In genomic region chr5:181215997-181216982, GRCh38 we compare ENCODE assay signal across 9 cellular contexts. TPM values are rescaled to one million over a fixed set of nuclear protein-coding genes. Genes with fewer than 3 reads are reported as not detected.
DNase-seq lines count a peak whose midpoint lies in the region; ATAC-seq and TF ChIP-seq lines count a peak whose summit lies in the region.
"Had no signal": no experiment of that assay in that cellular context is flagged by ENCODE, and none has a peak within 500 bp of the region (broad histone marks: within the 10 kb centered on the region; RNA-seq: fewer than 3 reads in every experiment).

No MANE protein-coding gene starts in this region.

- H3K36me3 Mint-ChIP-seq in activated T-cell treated with anti-CD3 and anti-CD28 coated beads, Interleukin-2, amount 50 U/mL, for 4 hours (ENCODE audit: insufficient read depth) = no peaks in the 10 kb centered on the region
- H3K36me3 Mint-ChIP-seq in immature natural killer cell = no peaks in the 10 kb centered on the region

- DNase-seq in cardiac muscle cell (ENCODE audit: low read depth in 1 of 2, low spot score in 1 of 2) = no peak
- DNase-seq in cardiac septum (ENCODE audit: low spot score) = no peak
- DNase-seq in activated T-cell treated with anti-CD3 and anti-CD28 coated beads, Interleukin-2, amount 50 U/mL, for 4 hours = no peak
- DNase-seq in immature natural killer cell = peak in 1 of 3 donors; percentile 35
- no peak for DNase-seq in upper lobe of right lung
- DNase-seq in mesenteric fat pad (ENCODE audit: low spot score) = no peak
- DNase-seq: SIG-M5 had no signal

- no peak for ATAC-seq in activated T-cell treated with anti-CD3 and anti-CD28 coated beads, Interleukin-2, amount 50 U/mL, for 4 hours
- ATAC-seq in upper lobe of right lung (no peak), GM18858 (IDR thresholded peaks at IDR 0.05; ENCODE audit: unreplicated experiment) (no peak), GM18519 (IDR thresholded peaks at IDR 0.05; ENCODE audit: low FRiP score, unreplicated experiment) (no peak)

- no peaks in the 10 kb centered on the region for H3K27me3 Mint-ChIP-seq in activated T-cell treated with anti-CD3 and anti-CD28 coated beads, Interleukin-2, amount 50 U/mL, for 4 hours (ENCODE audit: low read depth)
- peaks cover 27 to 45% (median 32%) of the 10 kb centered on the region in 3 donors for H3K27me3 Mint-ChIP-seq in immature natural killer cell (ENCODE audit: low read depth in 3 of 3)

- H3K27ac ChIP-seq in cardiac muscle cell = no peak overlapping the region
- no peak overlapping the region for H3K27ac ChIP-seq in upper lobe of right lung

- no peaks in the 10 kb centered on the region for H3K4me1 ChIP-seq in cardiac muscle cell (ENCODE audit: low read depth)
- H3K4me1 ChIP-seq in upper lobe of right lung = peaks cover 8% of the 10 kb centered on the region

- H3K4me3 Mint-ChIP-seq in activated T-cell treated with anti-CD3 and anti-CD28 coated beads, Interleukin-2, amount 50 U/mL, for 4 hours = peak overlapping the region; percentile 86
- peak overlapping the region; percentile 93 to 97 (median 96) for H3K4me3 Mint-ChIP-seq in immature natural killer cell

- intact Hi-C loops in cardiac septum (cut with DNase I) = no loop called here
- intact Hi-C loops in upper lobe of right lung (cut with DNase I) = no loop called here

- H3K27me3 ChIP-seq in cardiac muscle cell = peaks cover 30% of the 10 kb centered on the region
- H3K27me3 ChIP-seq in upper lobe of right lung = no peaks in the 10 kb centered on the region

- H3K9me3 ChIP-seq in cardiac muscle cell (ENCODE audit: low read depth) (no peaks in the 10 kb centered on the region), upper lobe of right lung (no peaks in the 10 kb centered on the region)

- H3K4me3 ChIP-seq in cardiac muscle cell = peak overlapping the region; percentile 28
- peak overlapping the region; percentile 49 for H3K4me3 ChIP-seq in upper lobe of right lung

- TF ChIP-seq CTCF in cardiac muscle cell (IDR thresholded peaks at IDR 0.05; ENCODE audit: low read depth, low read length) (no peak), upper lobe of right lung (IDR thresholded peaks at IDR 0.05) (no peak)

- H3K36me3 ChIP-seq in cardiac muscle cell (no peaks in the 10 kb centered on the region), upper lobe of right lung (no peaks in the 10 kb centered on the region)

- H3K27ac Mint-ChIP-seq in immature natural killer cell = peak overlapping the region; percentile 80 to 97 (median 90)

- H3K9me3 Mint-ChIP-seq in activated T-cell treated with anti-CD3 and anti-CD28 coated beads, Interleukin-2, amount 50 U/mL, for 4 hours = no peaks in the 10 kb centered on the region
- H3K9me3 Mint-ChIP-seq in immature natural killer cell = peaks cover 0 to 7% (median 1%) of the 10 kb centered on the region in 6 donors

- peaks cover 29% of the 10 kb centered on the region for H3K4me1 Mint-ChIP-seq in activated T-cell treated with anti-CD3 and anti-CD28 coated beads, Interleukin-2, amount 50 U/mL, for 4 hours (ENCODE audit: low read depth)
- H3K4me1 Mint-ChIP-seq in immature natural killer cell = peaks cover 39% of the 10 kb centered on the region in 2 donors

RNA-seq across cellular contexts. Expression of gene TRIM41, which starts 6.8 kb away (rescaled TPM):
- total RNA-seq in cardiac muscle cell = 29.4 and 30.1 TPM in 2 replicates
- polyA plus RNA-seq in cardiac muscle cell = 3.4 and 5.4 TPM in 2 replicates
- 33.0 TPM for total RNA-seq in cardiac septum
- total RNA-seq in activated T-cell treated with anti-CD3 and anti-CD28 coated beads, Interleukin-2, amount 50 U/mL, for 4 hours = 10 to 100 TPM; 37.6 to 39.5 (median 38.3) TPM
- polyA plus RNA-seq in immature natural killer cell = 1 to 10 TPM in 2 of 3 donors, under 1 TPM in 1; 0.80 to 2.3 (median 1.7) TPM
- total RNA-seq in upper lobe of right lung = 26.9 TPM
- total RNA-seq in mesenteric fat pad = 22.1 TPM

RNA-seq across cellular contexts. Expression of gene TRIM7, which starts 11.3 kb away (rescaled TPM):
- total RNA-seq in cardiac muscle cell (0.39 TPM in 1 of 2 replicates, not detected in the other), cardiac septum (6.4 TPM), upper lobe of right lung (4.9 TPM), mesenteric fat pad (3.0 TPM)
- polyA plus RNA-seq in cardiac muscle cell (0.11 and 0.20 TPM in 2 replicates), immature natural killer cell (under 1 TPM in 1 of 3 donors, not detected in 2; 0.50 TPM)
- total RNA-seq in activated T-cell treated with anti-CD3 and anti-CD28 coated beads, Interleukin-2, amount 50 U/mL, for 4 hours = 1 to 10 TPM in 1 of 3 donors, under 1 TPM in 2; 0.18 to 2.1 (median 0.99) TPM

RNA-seq across cellular contexts. Expression of gene RACK1, which starts 27.4 kb away (rescaled TPM):
- total RNA-seq in cardiac muscle cell = 2,235 and 2,267 TPM in 2 replicates
- 803 and 899 TPM in 2 replicates for polyA plus RNA-seq in cardiac muscle cell
- 557 TPM for total RNA-seq in cardiac septum
- total RNA-seq in activated T-cell treated with anti-CD3 and anti-CD28 coated beads, Interleukin-2, amount 50 U/mL, for 4 hours = 1,000 to 10,000 TPM; 2,938 to 3,145 (median 2,972) TPM
- 1,000 to 10,000 TPM; 1,093 to 1,304 (median 1,251) TPM for polyA plus RNA-seq in immature natural killer cell
- total RNA-seq in upper lobe of right lung = 1,155 TPM
- total RNA-seq in mesenteric fat pad = 1,262 TPM

RNA-seq across cellular contexts. Expression of gene TRIM52, which starts 44.7 kb away (rescaled TPM):
- total RNA-seq in cardiac muscle cell (10.4 and 12.3 TPM in 2 replicates), cardiac septum (9.1 TPM), upper lobe of right lung (16.3 TPM), mesenteric fat pad (9.5 TPM)
- polyA plus RNA-seq in cardiac muscle cell (9.5 and 10.5 TPM in 2 replicates), immature natural killer cell (10 to 100 TPM; 16.0 to 42.6 (median 18.0) TPM)
- total RNA-seq in activated T-cell treated with anti-CD3 and anti-CD28 coated beads, Interleukin-2, amount 50 U/mL, for 4 hours = 10 to 100 TPM; 11.4 to 12.5 (median 12.0) TPM
